8 cellular contexts compared by ENCODE assay signal in genomic region chr3:107429330-107430181, GRCh38. TPM values are rescaled to one million over a fixed set of nuclear protein-coding genes. Genes with fewer than 3 reads are reported as not detected.
DNase-seq lines count a peak whose midpoint lies in the region; ATAC-seq and TF ChIP-seq lines count a peak whose summit lies in the region.

No MANE protein-coding gene starts in this region.

- intact Hi-C loops in adrenal gland (cut with DNase I): loop anchor here (5.0 to 10.0 kb wide), 3 partner anchors 93 to 195 kb away; partner anchors contain the start of gene BBX (in 1 of the 2)
- intact Hi-C loops in cardiac septum (cut with DNase I): loop anchor here (2.0 to 10.0 kb wide), 5 partner anchors 157 to 255 kb away; no protein-coding TSS in a partner anchor

- H4K12ac ChIP-seq in trophoblast cell (ENCODE audit: low read depth, low read length): peak overlapping the region; percentile 22

- peak overlapping the region in 3 of 4 donors; percentile 37 to 87 (median 75) for H3K4me3 ChIP-seq in adrenal gland
- peak overlapping the region; percentile 53 for H3K4me3 ChIP-seq in trophoblast cell (ENCODE audit: low read depth, low read length)
- peak overlapping the region; percentile 22 for H3K4me3 ChIP-seq in urinary bladder (ENCODE audit: low read depth, low read length)

- no peak overlapping the region for H3K4ac ChIP-seq in trophoblast cell (ENCODE audit: low read depth, low read length)

- DNase-seq in adrenal gland: peak; percentile 83 to 89 (median 86)
- peak; percentile 88 for DNase-seq in cardiac septum (ENCODE audit: low spot score)
- peak; percentile 68 to 93 for DNase-seq in trophoblast cell

- peak overlapping the region; percentile 91 for H3K4me2 ChIP-seq in trophoblast cell (ENCODE audit: low read length)

- peak; percentile 34; the same call in 1 of the 2 replicates for TF ChIP-seq RAD21 in Ishikawa (IDR thresholded peaks at IDR 0.05; ENCODE audit: low read depth)

- peaks cover 3% of the 10 kb centered on the region for H3K79me2 ChIP-seq in trophoblast cell (ENCODE audit: control insufficient read depth, insufficient read depth, low read length, poor library complexity)

- no peak overlapping the region for H2BK120ac ChIP-seq in trophoblast cell (ENCODE audit: insufficient read depth, low read length, poor library complexity)

- H3K27ac ChIP-seq in adrenal gland (peak overlapping the region; percentile 57 to 99 (median 93)), trophoblast cell (ENCODE audit: low read depth, low read length) (no peak overlapping the region), urinary bladder (ENCODE audit: low read depth) (no peak overlapping the region)

- H3K9ac ChIP-seq in ES-I3 (ENCODE audit: low read depth, low read length): peak overlapping the region; percentile 82
- peak overlapping the region; percentile 78 for H3K9ac ChIP-seq in trophoblast cell (ENCODE audit: low read length)

- peaks cover 5% of the 10 kb centered on the region; the same call in 1 of the 2 replicates for H3K4me1 ChIP-seq in ES-I3 (ENCODE audit: insufficient read depth, low read length)
- peaks cover 6 to 13% of the 10 kb centered on the region in 2 donors for H3K4me1 ChIP-seq in adrenal gland (replicated peaks in 1 of 2)
- peaks cover 2 to 9% of the 10 kb centered on the region in 2 experiments for H3K4me1 ChIP-seq in trophoblast cell (ENCODE audit: control insufficient read depth in 1 of 2, insufficient read depth in 2 of 2, low read length in 2 of 2)
- H3K4me1 ChIP-seq in urinary bladder (ENCODE audit: insufficient read depth): peaks cover 2% of the 10 kb centered on the region

- H2AFZ ChIP-seq in trophoblast cell (ENCODE audit: insufficient read depth, low read length, poor library complexity): peak overlapping the region; percentile 66

- no peak overlapping the region for H2BK12ac ChIP-seq in trophoblast cell (ENCODE audit: low read length)

- H3K14ac ChIP-seq in trophoblast cell (ENCODE audit: low read length): no peak overlapping the region

- TF ChIP-seq EP300 in Ishikawa (IDR thresholded peaks at IDR 0.05; ENCODE audit: borderline replicate concordance): no peak

- H2BK5ac ChIP-seq in trophoblast cell (ENCODE audit: low read depth, low read length, poor library complexity): no peak overlapping the region

- H3K36me3 ChIP-seq in ES-I3 (ENCODE audit: insufficient read depth, low read length) (no peaks in the 10 kb centered on the region), adrenal gland (replicated peaks in 1 of 2) (no peaks in the 10 kb centered on the region), trophoblast cell (ENCODE audit: control insufficient read depth in 1 of 2, insufficient read depth in 2 of 2, low read length in 2 of 2) (no peaks in the 10 kb centered on the region), urinary bladder (ENCODE audit: insufficient read depth) (no peaks in the 10 kb centered on the region)

- TF ChIP-seq POLR2A in adrenal gland (IDR thresholded peaks at IDR 0.05): peak; percentile 27 to 87

- H3K23ac ChIP-seq in trophoblast cell (ENCODE audit: low read length): no peak overlapping the region

- H4K91ac ChIP-seq in trophoblast cell (ENCODE audit: low read depth, low read length): peak overlapping the region; percentile 48

- H3K27me3 ChIP-seq in adrenal gland: no peaks in the 10 kb centered on the region
- no peaks in the 10 kb centered on the region for H3K27me3 ChIP-seq in trophoblast cell (ENCODE audit: insufficient read depth, low read length)

- H3K18ac ChIP-seq in trophoblast cell (ENCODE audit: low read length): no peak overlapping the region

- peak overlapping the region; percentile 77 for H4K8ac ChIP-seq in trophoblast cell (ENCODE audit: low read depth, low read length)

- WGBS in adrenal gland, 4 donors: 4 to 14% (median 7%) methylated on average over 25 to 37 of the region's 37 CpGs
- no CpG with 5 or more reads among the region's 37 CpGs for WGBS in trophoblast cell (ENCODE audit: extremely low coverage, insufficient coverage, insufficient read length)
- 7% methylated on average over 37 of the region's 37 CpGs for WGBS in urinary bladder

- peak; percentile 56 for ATAC-seq in GM21786 (IDR thresholded peaks at IDR 0.05; ENCODE audit: unreplicated experiment)
- ATAC-seq in SK-N-SH treated with all-trans-retinoic acid at 6 μM for 48 hours: peak; percentile 11; the same call in 1 of the 3 replicates

- H3K9me3 ChIP-seq in ES-I3 (ENCODE audit: control insufficient read depth, insufficient read depth, low read length) (no peaks in the 10 kb centered on the region), adrenal gland (replicated peaks in 1 of 3) (no peaks in the 10 kb centered on the region), trophoblast cell (ENCODE audit: insufficient read depth, low read depth, low read length) (no peaks in the 10 kb centered on the region)

- H3K79me1 ChIP-seq in trophoblast cell (ENCODE audit: low read length): peaks cover 11% of the 10 kb centered on the region

- H2AK5ac ChIP-seq in trophoblast cell (ENCODE audit: low read length): no peak overlapping the region

- peak; percentile 87 to 94 (median 88) for TF ChIP-seq CTCF in adrenal gland (IDR thresholded peaks at IDR 0.05)

TF ChIP-seq in Ishikawa, 13 proteins besides CTCF, POLR2A, EP300 and RAD21 (continues in another document):
- TF ChIP-seq FOXM1 (IDR thresholded peaks at IDR 0.05; ENCODE audit: borderline replicate concordance, low read depth): no peak
- TF ChIP-seq USF1 (IDR thresholded peaks at IDR 0.05): no peak
- TF ChIP-seq CEBPB (IDR thresholded peaks at IDR 0.05): no peak
- no peak for TF ChIP-seq REST (IDR thresholded peaks at IDR 0.05; ENCODE audit: low read depth)

TF ChIP-seq in SK-N-SH treated with all-trans-retinoic acid at 6 μM for 48 hours, 23 proteins besides CTCF, POLR2A, EP300 and RAD21 (continues in another document):
- no peak for TF ChIP-seq PATZ1 (CRISPR knock-in tag; IDR thresholded peaks at IDR 0.05; ENCODE audit: borderline replicate concordance)
- no peak for TF ChIP-seq ISL1 (CRISPR knock-in tag; IDR thresholded peaks at IDR 0.05)
- no peak for TF ChIP-seq TSHZ2 (CRISPR knock-in tag; IDR thresholded peaks at IDR 0.05)
- TF ChIP-seq CREB5 (CRISPR knock-in tag; IDR thresholded peaks at IDR 0.05; ENCODE audit: low read depth): no peak

RNA-seq across cellular contexts. Expression of gene CCDC54, which starts 52.3 kb away (rescaled TPM):
- total RNA-seq in adrenal gland (not detected), cardiac septum (not detected), urinary bladder (not detected)
- polyA plus RNA-seq in adrenal gland (not detected), urinary bladder (not detected)
- polyA plus RNA-seq in trophoblast cell (2013): not detected in 2 replicates

Comparison
In these comparisons a context has a peak if more than half of its experiments do, and no peak if none do; other contexts are left out.
1. H3K27ac ChIP-seq: peak in adrenal gland (5 of 5); none in trophoblast cell (single experiment) and urinary bladder (single experiment).
2. H3K4me3 ChIP-seq: peak in every context shown above with its lines; median percentile 75 in adrenal gland; 53 in trophoblast cell; 22 in urinary bladder.
3. Peak in every context shown above with its lines, with median percentiles within 50 percentile points of each other: DNase-seq.